Comparison of ENCODE assay signal across 9 cellular contexts in the genomic region with DNA sequence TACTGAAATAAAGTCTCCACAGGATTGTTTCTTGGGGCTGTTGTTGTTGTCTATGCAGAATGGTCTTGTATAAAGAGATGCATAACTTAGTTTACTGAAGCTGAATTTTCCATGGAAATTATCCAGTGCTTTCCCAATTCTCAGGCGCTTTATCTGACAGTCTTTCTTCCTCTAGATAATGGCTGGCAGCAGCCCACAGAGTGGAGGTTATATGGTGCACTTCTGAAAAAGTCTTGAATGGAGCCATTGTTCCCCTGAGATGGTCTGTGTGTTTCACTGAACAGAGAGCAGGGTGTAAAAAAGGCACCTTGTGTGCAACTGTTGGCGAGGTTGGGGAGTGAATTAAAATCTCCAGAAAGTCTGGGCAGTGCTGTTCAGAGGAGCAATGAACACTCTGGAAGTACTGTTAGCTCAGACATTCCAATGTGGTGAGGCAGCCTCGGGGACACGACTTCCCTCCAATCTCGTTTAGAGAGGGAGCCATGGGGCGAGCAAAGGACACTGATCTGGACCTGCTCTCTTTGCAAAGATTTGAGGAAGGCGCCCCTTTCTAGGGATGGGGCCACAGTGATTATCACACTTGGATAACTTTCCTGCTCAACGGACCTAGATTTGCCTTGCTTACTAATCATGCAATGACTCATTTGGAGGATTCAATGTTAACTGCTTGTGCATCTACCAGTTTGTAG. TPM values are rescaled to one million over a fixed set of nuclear protein-coding genes. Genes with fewer than 3 reads are reported as not detected.
A peak's percentile ranks its signal among the peaks of the same experiment; 100 is the strongest.
DNase-seq lines count a peak whose midpoint lies in the region; ATAC-seq and TF ChIP-seq lines count a peak whose summit lies in the region.
"Had no signal": no experiment of that assay in that cellular context is flagged by ENCODE, and none has a peak within 500 bp of the region (broad histone marks: within the 10 kb centered on the region; RNA-seq: fewer than 3 reads in every experiment).

No MANE protein-coding gene starts in this region.

- in situ Hi-C loops in Panc1 (cut with HindIII; ENCODE audit: low pct_unique_long_range_greater_than_20kb, low sequenced_read_pairs), result no loop called here

- H3K27ac Mint-ChIP-seq in nephron progenitor cell, result peak overlapping the region; percentile 73

- H3K4me3 Mint-ChIP-seq in nephron progenitor cell, result peak overlapping the region; percentile 20

- no peak for TF ChIP-seq CTCF in AG04450 (IDR thresholded peaks at IDR 0.05; ENCODE audit: low read depth, low read length)
- no peak for TF ChIP-seq CTCF in Panc1 (IDR thresholded peaks at IDR 0.05)
- no peak for TF ChIP-seq CTCF in fibroblast of pulmonary artery (IDR thresholded peaks at IDR 0.05; ENCODE audit: low read length, missing control alignments)
- no peak for TF ChIP-seq CTCF in nephron progenitor cell (IDR thresholded peaks at IDR 0.05)

- peaks cover 56% of the 10 kb centered on the region for H3K27me3 Mint-ChIP-seq in nephron progenitor cell (ENCODE audit: low read depth, poor library complexity)

- H3K4me3 ChIP-seq in AG04450 (ENCODE audit: low read depth, low read length), result no peak overlapping the region
- H3K4me3 ChIP-seq in Panc1 (ENCODE audit: low read depth in 2 of 2, low read length in 2 of 2), result peak overlapping the region; percentile 4 to 32; a peak in 3 of 4 replicates
- H3K4me3 ChIP-seq in fibroblast of pulmonary artery (replicated peaks; ENCODE audit: low read depth, low read length), result no peak overlapping the region

- CTCF ChIA-PET in AG04450 (lab: Charles Lee) (interaction anchor here (0.6 to 2.4 kb wide), 10 partner anchors 10 to 452 kb away, joined by 3 to 12 read pairs (median 4); no protein-coding TSS in a partner anchor), Panc1 (lab: Charles Lee) (interaction anchor here (0.5 to 1.1 kb wide), 4 partner anchors 9 to 246 kb away, joined by 3 to 15 read pairs (median 4); no protein-coding TSS in a partner anchor)

- no peaks in the 10 kb centered on the region for H3K36me3 Mint-ChIP-seq in nephron progenitor cell (ENCODE audit: low read depth)

- peaks cover 52% of the 10 kb centered on the region for H3K4me1 ChIP-seq in Panc1 (ENCODE audit: control insufficient read depth, insufficient read depth, low read length)

- ATAC-seq in Panc1 (peak; percentile 76), GM21447 (IDR thresholded peaks at IDR 0.05; ENCODE audit: unreplicated experiment) (no peak)

- H3K9me3 ChIP-seq in AG04450 (ENCODE audit: control insufficient read depth, insufficient read depth, low read length) (no peaks in the 10 kb centered on the region), Panc1 (ENCODE audit: control insufficient read depth, insufficient read depth, low read depth, low read length) (peaks cover 2% of the 10 kb centered on the region; the same call in 1 of the 2 replicates)

- no peak for DNase-seq in AG04450 (ENCODE audit: low read depth, low spot score)
- no peak for DNase-seq in Panc1 (ENCODE audit: low read depth, low spot score)
- DNase-seq in fibroblast of pulmonary artery (ENCODE audit: low read depth), result peak; percentile 79
- peak; percentile 15 for DNase-seq in nephron progenitor cell
- no peak for DNase-seq in NCI-H1105 treated with DMSO at 0.1 percent for 48 hours (lab: John Stamatoyannopoulos, UW)
- DNase-seq in cortex of kidney (lab: John Stamatoyannopoulos, UW), result no peak
- no peak for DNase-seq in activated effector memory CD4-positive, alpha-beta T cell treated with Interleukin-2 at 50 U/mL for 16 hours

- intact Hi-C loops in Panc1 (cut with micrococcal nuclease; ENCODE audit: unreplicated experiment), result loop anchor here (2.0 to 10.0 kb wide), 2 partner anchors 75 to 333 kb away; no protein-coding TSS in a partner anchor

- peaks cover 32% of the 10 kb centered on the region for H3K4me1 Mint-ChIP-seq in nephron progenitor cell

- H3K9me3 Mint-ChIP-seq in nephron progenitor cell, result no peaks in the 10 kb centered on the region

- H3K27ac ChIP-seq in AG04450 (ENCODE audit: low read depth, low read length), result peak overlapping the region; percentile 55
- peak overlapping the region; percentile 97 for H3K27ac ChIP-seq in Panc1 (ENCODE audit: low read length)
- H3K27ac ChIP-seq: C4-2B had no signal

- POLR2A ChIA-PET in AG04450 (lab: Yijun Ruan, JAX) (interaction anchor here (1.0 kb wide), 1 partner anchor 37 kb away, joined by 3 read pairs; no protein-coding TSS in a partner anchor), Panc1 (lab: Charles Lee) (interaction anchor here (0.6 kb wide), 1 partner anchor 50 kb away, joined by 3 read pairs; no protein-coding TSS in a partner anchor)

- H3K27me3 ChIP-seq in AG04450 (ENCODE audit: control insufficient read depth, insufficient read depth, low read length) (no peaks in the 10 kb centered on the region), Panc1 (ENCODE audit: control insufficient read depth, insufficient read depth, low read length) (no peaks in the 10 kb centered on the region)

- no TSS peak for BruUV-seq in Panc1 (replicated peaks; lab: Mats Ljungman, UMichigan)

- H3K36me3 ChIP-seq in Panc1 (ENCODE audit: control insufficient read depth, insufficient read depth, low read length), result no peaks in the 10 kb centered on the region

RNA-seq across cellular contexts. Expression of a gene that starts 2.0 kb away (rescaled TPM):
- 2.0 and 2.2 TPM in 2 replicates for polyA plus RNA-seq in AG04450 (2011; rRNA removed)
- polyA minus RNA-seq in AG04450 (2011; rRNA and poly(A)+ RNA removed), result 6.0 and 6.3 TPM in 2 replicates
- total RNA-seq in Panc1 (2021; ENCODE audit: unreplicated experiment), result 39.7 TPM
- polyA plus RNA-seq in Panc1 (2012; ENCODE audit: insufficient read length), result 19.4 TPM

Comparison
In these comparisons a context has a peak if more than half of its experiments do, and no peak if none do; other contexts are left out.
1. DNase-seq: peak in fibroblast of pulmonary artery (single experiment) and nephron progenitor cell (single experiment); none in AG04450 (single experiment), Panc1 (single experiment), NCI-H1105 treated with DMSO at 0.1 percent for 48 hours (single experiment), cortex of kidney (single experiment) and activated effector memory CD4-positive, alpha-beta T cell treated with Interleukin-2 at 50 U/mL for 16 hours (single experiment).
2. H3K4me3 ChIP-seq: peak in Panc1 (2 of 2); none in AG04450 (single experiment) and fibroblast of pulmonary artery (single experiment).